In genomic region chr10:114413398-114413797, GRCh38 we compare ENCODE assay signal across 11 cellular contexts. TPM values are rescaled to one million over a fixed set of nuclear protein-coding genes. Genes with fewer than 3 reads are reported as not detected.
DNase-seq lines count a peak whose midpoint lies in the region; ATAC-seq and TF ChIP-seq lines count a peak whose summit lies in the region.
"Had no signal": no experiment of that assay in that cellular context is flagged by ENCODE, and none has a peak within 500 bp of the region (broad histone marks: within the 10 kb centered on the region; RNA-seq: fewer than 3 reads in every experiment).

No MANE protein-coding gene starts in this region.

- no TSS peak for BruUV-seq in Panc1 (replicated peaks; lab: Mats Ljungman, UMichigan)

- POLR2A ChIA-PET in Panc1 (lab: Charles Lee), result interaction anchor here (1.1 kb wide), 1 partner anchor 15 kb away, joined by 3 read pairs; no protein-coding TSS in a partner anchor

- H3K4me3 ChIP-seq in Panc1 (ENCODE audit: low read depth in 2 of 2, low read length in 2 of 2) (peak overlapping the region in 1 of 2 experiments; percentile 36; a peak in 3 of 4 replicates), heart left ventricle (no peak overlapping the region), tibial nerve (no peak overlapping the region), brain microvascular endothelial cell (ENCODE audit: low read depth, low read length) (no peak overlapping the region)

- H3K27me3 ChIP-seq in Panc1 (ENCODE audit: control insufficient read depth, insufficient read depth, low read length), result no peaks in the 10 kb centered on the region
- no peaks in the 10 kb centered on the region for H3K27me3 ChIP-seq in heart left ventricle
- H3K27me3 ChIP-seq in tibial nerve, result no peaks in the 10 kb centered on the region
- peaks cover 8% of the 10 kb centered on the region for H3K27me3 ChIP-seq in brain microvascular endothelial cell (replicated peaks)

- H3K9me3 ChIP-seq in Panc1 (ENCODE audit: control insufficient read depth, insufficient read depth, low read depth, low read length) (no peaks in the 10 kb centered on the region), heart left ventricle (no peaks in the 10 kb centered on the region), tibial nerve (no peaks in the 10 kb centered on the region)

- TF ChIP-seq POLR2A in heart left ventricle (IDR thresholded peaks at IDR 0.05) (no peak), tibial nerve (IDR thresholded peaks at IDR 0.05) (no peak)

- WGBS in heart left ventricle, 4 donors, result 14 to 34% (median 22%) methylated on average over 4 of the region's 4 CpGs
- WGBS in tibial nerve, 2 donors, result 41 to 48% methylated on average over 4 of the region's 4 CpGs

- H3K27ac ChIP-seq in Panc1 (ENCODE audit: low read length) (peak overlapping the region; percentile 99), heart left ventricle (peak overlapping the region in 5 of 12 donors; percentile 6 to 50 (median 25)), tibial nerve (peak overlapping the region in 1 of 4 donors; percentile 30), brain microvascular endothelial cell (no peak overlapping the region)
- H3K27ac ChIP-seq: VCaP had no signal

- peak; percentile 55 for DNase-seq in EL
- no peak for DNase-seq in Panc1 (ENCODE audit: low read depth, low spot score)
- DNase-seq in heart left ventricle, result peak; percentile 44 to 82 (median 68)
- peak; percentile 37 for DNase-seq in sciatic nerve (ENCODE audit: low spot score)
- DNase-seq in NCI-H1930 (lab: John Stamatoyannopoulos, UW), result no peak
- no peak for DNase-seq in hepatic stellate cell (ENCODE audit: low spot score)
- no peak for DNase-seq in tibial nerve (ENCODE audit: low spot score in 2 of 2)
- DNase-seq in brain microvascular endothelial cell, result no peak
- DNase-seq: NCI-H146; stimulated activated naive CD4-positive, alpha-beta T cell had no signal

- CTCF ChIA-PET in Panc1 (lab: Charles Lee), result no interaction called here

- TF ChIP-seq CTCF in Panc1 (IDR thresholded peaks at IDR 0.05) (no peak), heart left ventricle (IDR thresholded peaks at IDR 0.05) (no peak), tibial nerve (IDR thresholded peaks at IDR 0.05) (no peak), brain microvascular endothelial cell (IDR thresholded peaks at IDR 0.05; ENCODE audit: low read depth, low read length, missing control alignments) (no peak)

- no peaks in the 10 kb centered on the region for H3K36me3 ChIP-seq in Panc1 (ENCODE audit: control insufficient read depth, insufficient read depth, low read length)
- no peaks in the 10 kb centered on the region for H3K36me3 ChIP-seq in heart left ventricle
- no peaks in the 10 kb centered on the region for H3K36me3 ChIP-seq in tibial nerve
- no peaks in the 10 kb centered on the region for H3K36me3 ChIP-seq in brain microvascular endothelial cell (replicated peaks)

- ATAC-seq in Panc1 (peak; percentile 94), heart left ventricle (peak; percentile 84 to 95 (median 94)), sciatic nerve (peak; percentile 18)

- H3K4me1 ChIP-seq in Panc1 (ENCODE audit: control insufficient read depth, insufficient read depth, low read length) (peaks cover 57% of the 10 kb centered on the region), heart left ventricle (peaks cover 0 to 22% (median 13%) of the 10 kb centered on the region in 12 donors), tibial nerve (peaks cover 0 to 18% (median 5%) of the 10 kb centered on the region in 4 donors)

- in situ Hi-C loops in Panc1 (cut with HindIII; ENCODE audit: low pct_unique_long_range_greater_than_20kb, low sequenced_read_pairs), result no loop called here
- in situ Hi-C loops in brain microvascular endothelial cell (cut with HindIII; ENCODE audit: low pct_ligation_motif_present, low sequenced_read_pairs), result no loop called here

- TF ChIP-seq EP300 in tibial nerve (IDR thresholded peaks at IDR 0.05), result no peak

- intact Hi-C loops in Panc1 (cut with micrococcal nuclease; ENCODE audit: unreplicated experiment) (no loop called here), heart left ventricle (cut with DNase I) (loop anchor here in 1 of 10 donors (5.0 kb wide), 1 partner anchor 106 kb away; no protein-coding TSS in a partner anchor), sciatic nerve (cut with DNase I) (no loop called here)

RNA-seq across cellular contexts. Expression of gene AFAP1L2, which starts 9.1 kb away (rescaled TPM):
- 170 TPM for total RNA-seq in Panc1 (2021; ENCODE audit: unreplicated experiment)
- polyA plus RNA-seq in Panc1 (2012; ENCODE audit: insufficient read length), result 113 TPM
- total RNA-seq in heart left ventricle, result 1 to 10 TPM; 2.8 to 8.2 (median 5.0) TPM
- polyA plus RNA-seq in heart left ventricle, result 1 to 10 TPM; 2.8 to 3.0 TPM
- total RNA-seq in sciatic nerve, result 144 TPM
- 100 to 1,000 TPM in 3 of 4 donors, 10 to 100 TPM in 1; 96.3 to 176 (median 127) TPM for total RNA-seq in tibial nerve

Comparison
In these comparisons a context has a peak if more than half of its experiments do, and no peak if none do; other contexts are left out.
1. DNase-seq: peak in EL (single experiment), heart left ventricle (5 of 5) and sciatic nerve (single experiment); none in Panc1 (single experiment), NCI-H1930 (0 of 2), hepatic stellate cell (single experiment), tibial nerve (0 of 2) and brain microvascular endothelial cell (single experiment).
2. ATAC-seq: peak in every context shown above with its lines; median percentile 94 in heart left ventricle; 94 in Panc1; 18 in sciatic nerve.
3. RNA of gene AFAP1L2, which starts 9.1 kb away (total RNA-seq): 170 TPM in Panc1 (single experiment), 144 TPM in sciatic nerve (single experiment) and 96.3 to 176 TPM in tibial nerve; 2.8 to 8.2 TPM in heart left ventricle; every median in the first group is over 10 times any median in the second.